ENCODE assay signal across 10 cellular contexts in genomic region chr2:230870544-230871360, GRCh38.
DNase-seq lines count a peak whose midpoint lies in the region; ATAC-seq lines count a peak whose summit lies in the region.
"Had no signal": no experiment of that assay in that cellular context is flagged by ENCODE, and none has a peak within 500 bp of the region (broad histone marks: within the 10 kb centered on the region; RNA-seq: fewer than 3 reads in every experiment).

No MANE protein-coding gene starts in this region.

- H3K27ac Mint-ChIP-seq in stimulated activated naive B cell treated with anti-CD40 and anti-IgM and Interleukin-4, amounts not matched to agents 10 μg/mL and 1 μg/mL and 100 μg/mL, for 72 hours = peak overlapping the region; percentile 27

- no peak for ATAC-seq in stimulated activated naive B cell treated with anti-CD40 and anti-IgM and Interleukin-4, amounts not matched to agents 10 μg/mL and 1 μg/mL and 100 μg/mL, for 72 hours (replicated peaks)
- ATAC-seq in GM18870 (IDR thresholded peaks at IDR 0.05; ENCODE audit: unreplicated experiment) (no peak), HG03442 (IDR thresholded peaks at IDR 0.05; ENCODE audit: unreplicated experiment) (no peak)

- H3K9me3 Mint-ChIP-seq in stimulated activated naive B cell treated with anti-CD40 and anti-IgM and Interleukin-4, amounts not matched to agents 10 μg/mL and 1 μg/mL and 100 μg/mL, for 72 hours = no peaks in the 10 kb centered on the region

- peak overlapping the region; percentile 4 to 14 for H3K4me3 Mint-ChIP-seq in stimulated activated naive B cell treated with anti-CD40 and anti-IgM and Interleukin-4, amounts not matched to agents 10 μg/mL and 1 μg/mL and 100 μg/mL, for 72 hours

- no peaks in the 10 kb centered on the region for H3K27me3 Mint-ChIP-seq in stimulated activated naive B cell treated with anti-CD40 and anti-IgM and Interleukin-4, amounts not matched to agents 10 μg/mL and 1 μg/mL and 100 μg/mL, for 72 hours

- H3K36me3 Mint-ChIP-seq in stimulated activated naive B cell treated with anti-CD40 and anti-IgM and Interleukin-4, amounts not matched to agents 10 μg/mL and 1 μg/mL and 100 μg/mL, for 72 hours = peaks cover 3 to 4% of the 10 kb centered on the region in 2 donors

- peaks cover 67 to 99% of the 10 kb centered on the region in 2 donors for H3K4me1 Mint-ChIP-seq in stimulated activated naive B cell treated with anti-CD40 and anti-IgM and Interleukin-4, amounts not matched to agents 10 μg/mL and 1 μg/mL and 100 μg/mL, for 72 hours

- DNase-seq in DMS 273 (lab: John Stamatoyannopoulos, UW; ENCODE audit: unreplicated experiment) (peak; percentile 37), DMS 273 treated with DMSO at 0.1 percent for 48 hours (lab: John Stamatoyannopoulos, UW) (no peak), RPMI8226 (peak; percentile 55), islet precursor cell (peak; percentile 94), SW 1271 (lab: John Stamatoyannopoulos, UW) (no peak)
- no peak for DNase-seq in stimulated activated naive B cell treated with anti-CD40 and anti-IgM and Interleukin-4, amounts not matched to agents 10 μg/mL and 1 μg/mL and 100 μg/mL, for 72 hours
- DNase-seq: activated CD4-positive, CD25-positive, alpha-beta regulatory T cell; NCI-H1105 had no signal

Comparison
In these comparisons a context has a peak if more than half of its experiments do, and no peak if none do; other contexts are left out.
1. DNase-seq: peak in DMS 273 (single experiment), RPMI8226 (single experiment) and islet precursor cell (single experiment); none in DMS 273 treated with DMSO at 0.1 percent for 48 hours (single experiment), stimulated activated naive B cell treated with anti-CD40 and anti-IgM and Interleukin-4, amounts not matched to agents 10 μg/mL and 1 μg/mL and 100 μg/mL, for 72 hours (single experiment) and SW 1271 (0 of 2).